Comparison of ENCODE assay signal across 18 cellular contexts in genomic region chr2:122056853-122057252, GRCh38.
"Had no signal": no experiment of that assay in that cellular context is flagged by ENCODE, and none has a peak within 500 bp of the region (broad histone marks: within the 10 kb centered on the region; RNA-seq: fewer than 3 reads in every experiment).

No MANE protein-coding gene starts in this region.

- H3K27ac ChIP-seq: colonic mucosa, esophagus squamous epithelium, heart left ventricle, skin epidermis, testis, transverse colon had no signal

- H3K4me3 ChIP-seq: colonic mucosa, esophagus squamous epithelium, heart left ventricle, skin epidermis, testis, transverse colon had no signal

- H3K4me1 ChIP-seq: colonic mucosa, esophagus squamous epithelium, testis, transverse colon had no signal

- DNase-seq: colonic mucosa; dermis blood vessel endothelial cell; esophagus squamous epithelium; heart left ventricle; hypothalamus; islet precursor cell; mammary epithelial cell; naive thymus-derived CD8-positive, alpha-beta T cell; posterior cingulate gyrus; stimulated activated CD4-positive, alpha-beta T cell treated with anti-CD3 and anti-CD28 coated beads, Interleukin-2, amount 100 ng/mL, for 24 hours; stimulated activated CD4-positive, alpha-beta T cell treated with anti-CD3 and anti-CD28 coated beads, Interleukin-4, amount 100 ng/mL, for 4 hours; stimulated activated naive B cell treated with anti-CD40 and anti-IgM and Interleukin-4, amounts not matched to agents 10 μg/mL and 1 μg/mL and 100 μg/mL, for 72 hours; stimulated activated naive CD8-positive, alpha-beta T cell treated with anti-CD3 and anti-CD28 coated beads, Interleukin-15, amount 100 ng/mL, for 72 hours; testis; transverse colon had no signal

- H3K36me3 ChIP-seq: colonic mucosa, esophagus squamous epithelium, heart left ventricle, transverse colon had no signal

- H3K27me3 ChIP-seq: colonic mucosa, esophagus squamous epithelium, heart left ventricle, testis, transverse colon had no signal

- ATAC-seq: heart left ventricle; left lobe of liver; naive thymus-derived CD8-positive, alpha-beta T cell; sciatic nerve; stimulated activated naive B cell treated with anti-CD40 and anti-IgM and Interleukin-4, amounts not matched to agents 10 μg/mL and 1 μg/mL and 100 μg/mL, for 72 hours; stimulated activated naive CD8-positive, alpha-beta T cell treated with anti-CD3 and anti-CD28 coated beads, Interleukin-15, amount 100 ng/mL, for 72 hours had no signal

- H3K9me3 ChIP-seq: colonic mucosa, esophagus squamous epithelium, heart left ventricle, testis, transverse colon had no signal
